Comparison of ENCODE assay signal across 15 cellular contexts in genomic region chrX:37594755-37595382, GRCh38.
"Had no signal": no experiment of that assay in that cellular context is flagged by ENCODE, and none has a peak within 500 bp of the region (broad histone marks: within the 10 kb centered on the region; RNA-seq: fewer than 3 reads in every experiment).

No MANE protein-coding gene starts in this region.

- H3K4me1 ChIP-seq: colonic mucosa, heart left ventricle, left lung, tibial nerve had no signal

- ATAC-seq: activated CD4-positive, CD25-positive, alpha-beta regulatory T cell treated with anti-CD3 and anti-CD28 coated beads, Interleukin-2, amount 50 U/mL, for 24 hours; activated CD8-positive, alpha-beta T cell treated with anti-CD3 and anti-CD28 coated beads, Interleukin-2, amount 10 ng/mL, durations not matched to agents 7 days and 5 days; heart left ventricle; left lung had no signal

- H3K4me3 ChIP-seq: colonic mucosa, heart left ventricle, left lung, tibial nerve had no signal

- H3K27me3 ChIP-seq: colonic mucosa, tibial nerve had no signal

- H3K9me3 ChIP-seq: colonic mucosa, heart left ventricle, left lung, tibial nerve had no signal

- DNase-seq: activated CD4-positive, alpha-beta T cell treated with anti-CD3 and anti-CD28 coated beads, Interleukin-2, amount 10 ng/mL, durations not matched to agents 7 days and 5 days; activated CD8-positive, alpha-beta T cell treated with anti-CD3 and anti-CD28 coated beads, Interleukin-2, amount 10 ng/mL, durations not matched to agents 7 days and 5 days; activated naive CD4-positive, alpha-beta T cell treated with anti-CD3 and anti-CD28 coated beads for 36 hours; activated T-cell treated with anti-CD3 and anti-CD28 coated beads, Interleukin-2, amount 50 U/mL, for 24 hours; colonic mucosa; heart left ventricle; kidney; left lung; stimulated activated CD4-positive, alpha-beta T cell treated with anti-CD3 and anti-CD28 coated beads, Interleukin-2, amount 100 ng/mL, for 24 hours; stimulated activated naive CD4-positive, alpha-beta T cell treated with Interleukin-2 at 50 U/mL for 16 hours; substantia nigra had no signal

- FAIRE-seq: frontal cortex, urothelium cell line had no signal

- H3K36me3 ChIP-seq: colonic mucosa, heart left ventricle, left lung, tibial nerve had no signal

- H3K27ac ChIP-seq: colonic mucosa, heart left ventricle, left lung, tibial nerve had no signal
